In the genomic region with DNA sequence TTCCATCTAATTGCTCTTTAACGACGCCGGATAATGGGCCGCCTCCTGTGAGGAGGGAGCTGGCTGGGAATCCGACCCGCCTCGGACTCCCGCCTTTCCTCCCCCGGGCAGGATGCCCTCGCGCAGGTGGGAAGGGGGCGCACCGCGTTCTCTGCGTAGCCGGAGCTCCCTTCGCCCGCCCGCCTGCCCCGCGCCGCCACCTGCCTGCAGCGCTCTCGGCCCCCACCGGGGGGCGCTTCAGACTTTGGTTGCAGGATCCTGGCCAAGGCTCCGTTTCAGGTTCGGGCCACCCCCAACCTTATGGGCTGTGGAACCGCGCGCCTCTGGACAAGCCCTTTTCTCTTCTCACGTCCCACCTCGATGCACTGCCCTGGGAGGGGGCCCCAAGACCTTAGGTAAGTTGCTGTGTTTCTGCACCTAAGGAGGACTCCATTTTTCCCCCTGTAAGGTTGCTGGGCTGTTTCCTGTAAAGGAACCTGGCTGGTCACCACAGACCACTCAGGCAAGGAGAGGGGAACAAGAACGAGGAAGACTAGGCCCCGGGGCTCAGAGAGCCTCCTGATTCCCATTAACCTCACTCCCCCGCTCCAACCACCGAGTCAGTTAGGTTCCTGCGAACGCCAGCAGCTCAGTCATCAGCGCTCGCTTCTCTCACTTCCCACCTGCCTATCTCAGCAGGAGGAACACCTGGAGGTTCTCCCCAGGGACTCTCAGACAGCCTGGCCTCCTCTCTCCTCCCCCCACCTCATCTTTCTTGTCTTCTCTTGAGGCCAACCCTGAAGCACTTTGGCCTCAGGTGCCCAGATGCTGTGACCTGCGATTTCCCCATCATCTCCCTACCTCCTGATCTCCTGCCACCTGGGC, we compare ENCODE assay signal across 8 cellular contexts. TPM values are rescaled to one million over a fixed set of nuclear protein-coding genes. Genes with fewer than 3 reads are reported as not detected.
DNase-seq lines count a peak whose midpoint lies in the region; ATAC-seq and TF ChIP-seq lines count a peak whose summit lies in the region.

No MANE protein-coding gene starts in this region.

- peak overlapping the region; percentile 47 to 61 for H3K4me3 Mint-ChIP-seq in activated T-cell treated with anti-CD3 and anti-CD28 coated beads, Interleukin-2, amount 50 U/mL, for 72 hours

- H3K9me3 Mint-ChIP-seq in activated T-cell treated with anti-CD3 and anti-CD28 coated beads, Interleukin-2, amount 50 U/mL, for 72 hours = no peaks in the 10 kb centered on the region

- no peak overlapping the region for H3K27ac Mint-ChIP-seq in activated T-cell treated with anti-CD3 and anti-CD28 coated beads, Interleukin-2, amount 50 U/mL, for 72 hours

- no peaks in the 10 kb centered on the region; the same call in 1 of the 2 replicates for H4K20me1 ChIP-seq in OCI-LY3 (ENCODE audit: insufficient read depth, low read length)

- H3K36me3 Mint-ChIP-seq in activated T-cell treated with anti-CD3 and anti-CD28 coated beads, Interleukin-2, amount 50 U/mL, for 72 hours (ENCODE audit: insufficient read depth in 2 of 2) = no peaks in the 10 kb centered on the region

- peaks cover 52% of the 10 kb centered on the region for H3K27me3 Mint-ChIP-seq in activated T-cell treated with anti-CD3 and anti-CD28 coated beads, Interleukin-2, amount 50 U/mL, for 72 hours (ENCODE audit: low read depth)

- DNase-seq in GM06990 (ENCODE audit: extremely low read depth, insufficient read length) = peak; percentile 72
- DNase-seq in activated T-cell treated with anti-CD3 and anti-CD28 coated beads, Interleukin-2, amount 50 U/mL, for 72 hours = peak; percentile 78 to 88
- peak; percentile 49 for DNase-seq in fibroblast of pulmonary artery (ENCODE audit: low read depth)
- DNase-seq in omental fat pad (ENCODE audit: low spot score) = no peak
- no peak for DNase-seq in globus pallidus (ENCODE audit: low spot score)

- ATAC-seq in HG03175 (IDR thresholded peaks at IDR 0.05; ENCODE audit: unreplicated experiment) (peak; percentile 68), omental fat pad (ENCODE audit: low FRiP score) (peak; percentile 55), GM21737 (IDR thresholded peaks at IDR 0.05; ENCODE audit: unreplicated experiment) (no peak)
- peak; percentile 90 for ATAC-seq in activated T-cell treated with anti-CD3 and anti-CD28 coated beads, Interleukin-2, amount 50 U/mL, for 72 hours (replicated peaks in 1 of 2)

- TF ChIP-seq CTCF in GM06990 (IDR thresholded peaks at IDR 0.05; ENCODE audit: insufficient read depth, low read length, poor library complexity, severe bottlenecking) (peak; percentile 90), OCI-LY3 (IDR thresholded peaks at IDR 0.05; ENCODE audit: low read depth, low read length) (peak; percentile 68), fibroblast of pulmonary artery (IDR thresholded peaks at IDR 0.05; ENCODE audit: low read length, missing control alignments) (peak; percentile 67), omental fat pad (IDR thresholded peaks at IDR 0.05) (peak in 1 of 3 donors; percentile 9)

- H3K36me3 ChIP-seq in GM06990 (ENCODE audit: control insufficient read depth, insufficient read depth, low read length) = no peaks in the 10 kb centered on the region; the same call in none of the 2 replicates
- H3K36me3 ChIP-seq in OCI-LY3 (replicated peaks; ENCODE audit: low read depth, low read length) = no peaks in the 10 kb centered on the region

- peaks cover 21% of the 10 kb centered on the region for H3K4me1 Mint-ChIP-seq in activated T-cell treated with anti-CD3 and anti-CD28 coated beads, Interleukin-2, amount 50 U/mL, for 72 hours (ENCODE audit: low read depth)

- no peaks in the 10 kb centered on the region for H3K9me3 ChIP-seq in OCI-LY3 (ENCODE audit: insufficient read depth, low read length)

- no peaks in the 10 kb centered on the region for H3K79me2 ChIP-seq in OCI-LY3 (ENCODE audit: low read length)

- peak overlapping the region; percentile 97 for H2AFZ ChIP-seq in OCI-LY3 (ENCODE audit: low read depth, low read length)

- H3K27me3 ChIP-seq in GM06990 (replicated peaks; ENCODE audit: control insufficient read depth, insufficient read depth, low read length) (no peaks in the 10 kb centered on the region), OCI-LY3 (ENCODE audit: low read depth, low read length) (no peaks in the 10 kb centered on the region)

- peak overlapping the region; percentile 97 for H3K4me2 ChIP-seq in OCI-LY3 (ENCODE audit: low read length)

- peak overlapping the region; percentile 61 for H3K9ac ChIP-seq in OCI-LY3 (ENCODE audit: low read length)

- peaks cover 6% of the 10 kb centered on the region for H3K4me1 ChIP-seq in OCI-LY3 (ENCODE audit: low read length)

- H3K4me3 ChIP-seq in GM06990 (replicated peaks; ENCODE audit: low read depth, low read length) = peak overlapping the region; percentile 26
- peak overlapping the region; percentile 81 for H3K4me3 ChIP-seq in OCI-LY3 (ENCODE audit: low read length)
- peak overlapping the region; percentile 10 for H3K4me3 ChIP-seq in fibroblast of pulmonary artery (replicated peaks; ENCODE audit: low read depth, low read length)

- H3K27ac ChIP-seq in OCI-LY3 (ENCODE audit: low read length) = no peak overlapping the region

RNA-seq across cellular contexts. Expression of gene KAZALD1, which starts 11.4 kb away (rescaled TPM):
- total RNA-seq in activated T-cell treated with anti-CD3 and anti-CD28 coated beads, Interleukin-2, amount 50 U/mL, for 72 hours = under 1 TPM; 0.49 to 0.53 TPM
- 10 to 100 TPM in 1 of 4 donors, 1 to 10 TPM in 2, under 1 TPM in 1; 0.72 to 15.0 (median 1.6) TPM for total RNA-seq in omental fat pad

RNA-seq across cellular contexts. Expression of gene SFXN3, which starts 19.4 kb away (rescaled TPM):
- 10 to 100 TPM; 23.5 to 24.2 TPM for total RNA-seq in activated T-cell treated with anti-CD3 and anti-CD28 coated beads, Interleukin-2, amount 50 U/mL, for 72 hours
- total RNA-seq in omental fat pad = 10 to 100 TPM; 54.8 to 97.3 (median 71.2) TPM

RNA-seq across cellular contexts. Expression of gene PDZD7, which starts 19.5 kb away (rescaled TPM):
- total RNA-seq in activated T-cell treated with anti-CD3 and anti-CD28 coated beads, Interleukin-2, amount 50 U/mL, for 72 hours = under 1 TPM; 0.12 to 0.44 TPM
- total RNA-seq in omental fat pad = 1 to 10 TPM in 1 of 4 donors, under 1 TPM in 3; 0.12 to 3.3 (median 0.30) TPM

RNA-seq across cellular contexts. Expression of gene LZTS2, which starts 50.8 kb away (rescaled TPM):
- 10 to 100 TPM; 12.0 to 14.1 TPM for total RNA-seq in activated T-cell treated with anti-CD3 and anti-CD28 coated beads, Interleukin-2, amount 50 U/mL, for 72 hours
- 10 to 100 TPM; 59.4 to 98.0 (median 72.6) TPM for total RNA-seq in omental fat pad

Comparison
In these comparisons a context has a peak if more than half of its experiments do, and no peak if none do; other contexts are left out.
1. DNase-seq: peak in GM06990 (single experiment), activated T-cell treated with anti-CD3 and anti-CD28 coated beads, Interleukin-2, amount 50 U/mL, for 72 hours (2 of 2) and fibroblast of pulmonary artery (single experiment); none in omental fat pad (single experiment) and globus pallidus (single experiment).
2. H3K4me3 ChIP-seq: peak in every context shown above with its lines; median percentile 81 in OCI-LY3; 26 in GM06990; 10 in fibroblast of pulmonary artery.